In the genomic region with DNA sequence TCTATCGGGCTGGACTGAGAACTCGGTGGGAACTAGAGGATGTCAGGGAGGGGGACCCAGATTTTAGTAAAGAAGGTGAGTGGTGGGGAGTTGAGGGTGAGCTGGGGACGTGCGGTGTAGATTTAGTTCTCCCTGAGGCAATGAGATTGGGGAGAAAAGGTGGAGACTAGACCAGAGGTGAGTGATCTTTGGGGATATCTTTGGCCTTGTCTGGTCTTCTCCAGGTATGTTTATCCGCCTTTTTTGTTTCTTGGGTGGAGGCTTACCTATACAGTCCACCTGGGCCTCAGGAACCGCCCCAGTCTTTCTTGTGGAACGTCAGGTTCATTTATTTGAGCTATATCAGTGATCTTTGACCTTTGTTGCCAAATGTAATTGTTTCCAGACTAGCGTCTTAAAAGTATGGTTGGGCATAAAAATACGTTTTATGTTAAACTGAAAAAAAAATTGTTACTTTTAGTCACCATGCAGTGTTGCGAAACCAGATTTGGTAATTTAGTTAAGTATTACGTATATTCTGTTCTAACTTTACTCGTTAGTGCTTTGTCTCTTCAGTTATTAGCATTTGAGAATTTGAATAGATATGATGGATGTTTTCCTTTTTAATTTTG, we compare ENCODE assay signal across 1 cellular context.
TF ChIP-seq lines count a peak whose summit lies in the region.

No MANE protein-coding gene starts in this region.

TF ChIP-seq in HepG2, 621 proteins besides CTCF, POLR2A, EP300 and RAD21 (continued from another document):
- TF ChIP-seq, protein P1, sequence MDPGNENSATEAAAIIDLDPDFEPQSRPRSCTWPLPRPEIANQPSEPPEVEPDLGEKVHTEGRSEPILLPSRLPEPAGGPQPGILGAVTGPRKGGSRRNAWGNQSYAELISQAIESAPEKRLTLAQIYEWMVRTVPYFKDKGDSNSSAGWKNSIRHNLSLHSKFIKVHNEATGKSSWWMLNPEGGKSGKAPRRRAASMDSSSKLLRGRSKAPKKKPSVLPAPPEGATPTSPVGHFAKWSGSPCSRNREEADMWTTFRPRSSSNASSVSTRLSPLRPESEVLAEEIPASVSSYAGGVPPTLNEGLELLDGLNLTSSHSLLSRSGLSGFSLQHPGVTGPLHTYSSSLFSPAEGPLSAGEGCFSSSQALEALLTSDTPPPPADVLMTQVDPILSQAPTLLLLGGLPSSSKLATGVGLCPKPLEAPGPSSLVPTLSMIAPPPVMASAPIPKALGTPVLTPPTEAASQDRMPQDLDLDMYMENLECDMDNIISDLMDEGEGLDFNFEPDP (CRISPR knock-in tag; conservative IDR thresholded peaks at IDR 0.05): 0 out of 2 replicates have a peak, but pooled peaks have one; percentile 44
- 0 out of 2 replicates have a peak, but pooled peaks have one; percentile 11 for TF ChIP-seq FOXC1 (CRISPR knock-in tag; IDR thresholded peaks at IDR 0.05; ENCODE audit: borderline replicate concordance)
- TF ChIP-seq, protein P2, sequence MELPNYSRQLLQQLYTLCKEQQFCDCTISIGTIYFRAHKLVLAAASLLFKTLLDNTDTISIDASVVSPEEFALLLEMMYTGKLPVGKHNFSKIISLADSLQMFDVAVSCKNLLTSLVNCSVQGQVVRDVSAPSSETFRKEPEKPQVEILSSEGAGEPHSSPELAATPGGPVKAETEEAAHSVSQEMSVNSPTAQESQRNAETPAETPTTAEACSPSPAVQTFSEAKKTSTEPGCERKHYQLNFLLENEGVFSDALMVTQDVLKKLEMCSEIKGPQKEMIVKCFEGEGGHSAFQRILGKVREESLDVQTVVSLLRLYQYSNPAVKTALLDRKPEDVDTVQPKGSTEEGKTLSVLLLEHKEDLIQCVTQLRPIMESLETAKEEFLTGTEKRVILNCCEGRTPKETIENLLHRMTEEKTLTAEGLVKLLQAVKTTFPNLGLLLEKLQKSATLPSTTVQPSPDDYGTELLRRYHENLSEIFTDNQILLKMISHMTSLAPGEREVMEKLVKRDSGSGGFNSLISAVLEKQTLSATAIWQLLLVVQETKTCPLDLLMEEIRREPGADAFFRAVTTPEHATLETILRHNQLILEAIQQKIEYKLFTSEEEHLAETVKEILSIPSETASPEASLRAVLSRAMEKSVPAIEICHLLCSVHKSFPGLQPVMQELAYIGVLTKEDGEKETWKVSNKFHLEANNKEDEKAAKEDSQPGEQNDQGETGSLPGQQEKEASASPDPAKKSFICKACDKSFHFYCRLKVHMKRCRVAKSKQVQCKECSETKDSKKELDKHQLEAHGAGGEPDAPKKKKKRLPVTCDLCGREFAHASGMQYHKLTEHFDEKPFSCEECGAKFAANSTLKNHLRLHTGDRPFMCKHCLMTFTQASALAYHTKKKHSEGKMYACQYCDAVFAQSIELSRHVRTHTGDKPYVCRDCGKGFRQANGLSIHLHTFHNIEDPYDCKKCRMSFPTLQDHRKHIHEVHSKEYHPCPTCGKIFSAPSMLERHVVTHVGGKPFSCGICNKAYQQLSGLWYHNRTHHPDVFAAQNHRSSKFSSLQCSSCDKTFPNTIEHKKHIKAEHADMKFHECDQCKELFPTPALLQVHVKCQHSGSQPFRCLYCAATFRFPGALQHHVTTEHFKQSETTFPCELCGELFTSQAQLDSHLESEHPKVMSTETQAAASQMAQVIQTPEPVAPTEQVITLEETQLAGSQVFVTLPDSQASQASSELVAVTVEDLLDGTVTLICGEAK (IDR thresholded peaks at IDR 0.05): peak; percentile 37; the same call in 1 of the 2 replicates
- TF ChIP-seq, protein P2 (CRISPR knock-in tag; IDR thresholded peaks at IDR 0.05): no peak
- TF ChIP-seq CEBPB (IDR thresholded peaks at IDR 0.05; ENCODE audit: borderline replicate concordance, low read depth, low read length): peak; percentile 76; the same call in 1 of the 2 replicates
- peak; percentile 27; the same call in 1 of the 2 replicates for TF ChIP-seq GATAD2A (CRISPR knock-in tag; IDR thresholded peaks at IDR 0.05)
- 0 out of 2 replicates have a peak, but pooled peaks have one; percentile 55 for TF ChIP-seq ZNF790 (CRISPR knock-in tag; IDR thresholded peaks at IDR 0.05; ENCODE audit: borderline replicate concordance)
- TF ChIP-seq, protein P3, sequence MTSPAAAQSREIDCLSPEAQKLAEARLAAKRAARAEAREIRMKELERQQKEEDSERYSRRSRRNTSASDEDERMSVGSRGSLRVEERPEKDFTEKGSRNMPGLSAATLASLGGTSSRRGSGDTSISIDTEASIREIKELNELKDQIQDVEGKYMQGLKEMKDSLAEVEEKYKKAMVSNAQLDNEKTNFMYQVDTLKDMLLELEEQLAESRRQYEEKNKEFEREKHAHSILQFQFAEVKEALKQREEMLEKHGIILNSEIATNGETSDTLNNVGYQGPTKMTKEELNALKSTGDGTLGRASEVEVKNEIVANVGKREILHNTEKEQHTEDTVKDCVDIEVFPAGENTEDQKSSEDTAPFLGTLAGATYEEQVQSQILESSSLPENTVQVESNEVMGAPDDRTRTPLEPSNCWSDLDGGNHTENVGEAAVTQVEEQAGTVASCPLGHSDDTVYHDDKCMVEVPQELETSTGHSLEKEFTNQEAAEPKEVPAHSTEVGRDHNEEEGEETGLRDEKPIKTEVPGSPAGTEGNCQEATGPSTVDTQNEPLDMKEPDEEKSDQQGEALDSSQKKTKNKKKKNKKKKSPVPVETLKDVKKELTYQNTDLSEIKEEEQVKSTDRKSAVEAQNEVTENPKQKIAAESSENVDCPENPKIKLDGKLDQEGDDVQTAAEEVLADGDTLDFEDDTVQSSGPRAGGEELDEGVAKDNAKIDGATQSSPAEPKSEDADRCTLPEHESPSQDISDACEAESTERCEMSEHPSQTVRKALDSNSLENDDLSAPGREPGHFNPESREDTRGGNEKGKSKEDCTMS (CRISPR knock-in tag; conservative IDR thresholded peaks at IDR 0.05): no peak
- peak; percentile 40; the same call in 1 of the 2 replicates for TF ChIP-seq NCOR1 (IDR thresholded peaks at IDR 0.05; ENCODE audit: borderline replicate concordance, low read length)
- TF ChIP-seq NR2F1 (CRISPR knock-in tag; IDR thresholded peaks at IDR 0.05): peak in 1 of 2 experiments; percentile 20; a peak in 1 of 4 replicates
- TF ChIP-seq HDAC1 (CRISPR knock-in tag; IDR thresholded peaks at IDR 0.05): 0 out of 2 replicates have a peak, but pooled peaks have one; percentile 16
- TF ChIP-seq KDM5A (IDR thresholded peaks at IDR 0.05; ENCODE audit: borderline replicate concordance, low read length): 0 out of 2 replicates have a peak, but pooled peaks have one; percentile 21
- TF ChIP-seq, protein P4, sequence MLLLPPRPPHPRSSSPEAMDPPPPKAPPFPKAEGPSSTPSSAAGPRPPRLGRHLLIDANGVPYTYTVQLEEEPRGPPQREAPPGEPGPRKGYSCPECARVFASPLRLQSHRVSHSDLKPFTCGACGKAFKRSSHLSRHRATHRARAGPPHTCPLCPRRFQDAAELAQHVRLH (CRISPR knock-in tag; IDR thresholded peaks at IDR 0.05; ENCODE audit: borderline replicate concordance, low read depth): 0 out of 2 replicates have a peak, but pooled peaks have one; percentile 0
- TF ChIP-seq NFIC (IDR thresholded peaks at IDR 0.05; ENCODE audit: low read length): 0 out of 2 replicates have a peak, but pooled peaks have one; percentile 30
- peak; percentile 74 for TF ChIP-seq ZNF12 (CRISPR knock-in tag; IDR thresholded peaks at IDR 0.05)
- 0 out of 2 replicates have a peak, but pooled peaks have one; percentile 35 for TF ChIP-seq CEBPG (CRISPR knock-in tag; IDR thresholded peaks at IDR 0.05)
- TF ChIP-seq SMAD9 (CRISPR knock-in tag; IDR thresholded peaks at IDR 0.05): no peak
- no peak for TF ChIP-seq POLR2AphosphoS5 (IDR thresholded peaks at IDR 0.05; ENCODE audit: low read depth, low read length)
- TF ChIP-seq KAT7 (CRISPR knock-in tag; IDR thresholded peaks at IDR 0.05; ENCODE audit: borderline replicate concordance): 0 out of 2 replicates have a peak, but pooled peaks have one; percentile 20
- TF ChIP-seq ELF1 (CRISPR knock-in tag; IDR thresholded peaks at IDR 0.05): no peak
- 0 out of 2 replicates have a peak, but pooled peaks have one; percentile 20 for TF ChIP-seq NCOA1 (CRISPR knock-in tag; IDR thresholded peaks at IDR 0.05)
- peak; percentile 85 for TF ChIP-seq ZEB1 (IDR thresholded peaks at IDR 0.05; ENCODE audit: insufficient replicate concordance, low read depth)
- TF ChIP-seq ZSCAN25 (CRISPR knock-in tag; IDR thresholded peaks at IDR 0.05): no peak
